In genomic region chr19:14585187-14585586, GRCh38 we compare ENCODE assay signal across 9 cellular contexts. TPM values are rescaled to one million over a fixed set of nuclear protein-coding genes. Genes with fewer than 3 reads are reported as not detected.
DNase-seq lines count a peak whose midpoint lies in the region; ATAC-seq and TF ChIP-seq lines count a peak whose summit lies in the region.
"Not testable (repeated sequence)": the region's sequence is repeated elsewhere in the genome, so short reads cannot be mapped to it uniquely, and the experiment has no call there.
"Had no signal": no experiment of that assay in that cellular context is flagged by ENCODE, and none has a peak within 500 bp of the region (broad histone marks: within the 10 kb centered on the region; RNA-seq: fewer than 3 reads in every experiment).

No MANE protein-coding gene starts in this region.

- H3K27ac ChIP-seq in CD4-positive, alpha-beta T cell (ENCODE audit: low read depth, low read length) = not testable (repeated sequence)

- TF ChIP-seq CTCF in CD4-positive, alpha-beta T cell (IDR thresholded peaks at IDR 0.05); HFF-Myc (IDR thresholded peaks at IDR 0.05; ENCODE audit: low read depth, low read length, missing control alignments); epithelial cell of esophagus (IDR thresholded peaks at IDR 0.05; ENCODE audit: insufficient read depth, low read depth, low read length, missing control alignments): not testable (repeated sequence)

- H3K27ac Mint-ChIP-seq in CD4-positive, alpha-beta T cell; activated CD8-positive, alpha-beta T cell treated with anti-CD3 and anti-CD28 coated beads, Interleukin-2, amount 10 ng/mL, durations not matched to agents 7 days and 5 days: not testable (repeated sequence)

- peak; percentile 51 for ATAC-seq in CD4-positive, alpha-beta T cell (ENCODE audit: poor library complexity)
- ATAC-seq in GM19035 (IDR thresholded peaks at IDR 0.05; ENCODE audit: unreplicated experiment) (peak; percentile 62), HG03159 (IDR thresholded peaks at IDR 0.05; ENCODE audit: unreplicated experiment) (peak; percentile 72)
- ATAC-seq in activated CD8-positive, alpha-beta T cell treated with anti-CD3 and anti-CD28 coated beads, Interleukin-2, amount 10 ng/mL, durations not matched to agents 7 days and 5 days = peak; percentile 73

- H3K27me3 ChIP-seq in CD4-positive, alpha-beta T cell (ENCODE audit: control insufficient read depth, insufficient read depth, low read length) = not testable (repeated sequence)

- H3K4me3 Mint-ChIP-seq in CD4-positive, alpha-beta T cell; activated CD8-positive, alpha-beta T cell treated with anti-CD3 and anti-CD28 coated beads, Interleukin-2, amount 10 ng/mL, durations not matched to agents 7 days and 5 days: not testable (repeated sequence)

- not testable (repeated sequence) for H3K9me3 Mint-ChIP-seq in CD4-positive, alpha-beta T cell; activated CD8-positive, alpha-beta T cell treated with anti-CD3 and anti-CD28 coated beads, Interleukin-2, amount 10 ng/mL, durations not matched to agents 7 days and 5 days (ENCODE audit: insufficient read depth)

- intact Hi-C loops in CD4-positive, alpha-beta T cell (cut with DNase I, micrococcal nuclease) = not testable (repeated sequence)

- DNase-seq in CD4-positive, alpha-beta T cell; activated CD8-positive, alpha-beta T cell treated with anti-CD3 and anti-CD28 coated beads, Interleukin-2, amount 10 ng/mL, durations not matched to agents 7 days and 5 days: not testable (repeated sequence)
- DNase-seq in HFF-Myc (ENCODE audit: extremely low read depth, low read depth) = peak; percentile 36
- DNase-seq in NOMO-1 treated with DMSO at 0.1 percent for 48 hours (lab: John Stamatoyannopoulos, UW; ENCODE audit: unreplicated experiment) = peak; percentile 30
- peak; percentile 17 for DNase-seq in epithelial cell of esophagus (ENCODE audit: low read depth)
- peak; percentile 17 for DNase-seq in stimulated activated CD4-positive, alpha-beta T cell treated with anti-CD3 and anti-CD28 coated beads, Interleukin-2, amount 100 ng/mL, for 4 hours (ENCODE audit: low read depth)

- not testable (repeated sequence) for H3K27me3 Mint-ChIP-seq in CD4-positive, alpha-beta T cell; activated CD8-positive, alpha-beta T cell treated with anti-CD3 and anti-CD28 coated beads, Interleukin-2, amount 10 ng/mL, durations not matched to agents 7 days and 5 days (ENCODE audit: low read depth)

- CTCF ChIA-PET in CD4-positive, alpha-beta T cell (lab: Charles Lee); activated CD8-positive, alpha-beta T cell treated with anti-CD3 and anti-CD28 coated beads, Interleukin-2, amount 10 ng/mL, durations not matched to agents 7 days and 5 days (lab: Charles Lee): not testable (repeated sequence)

- POLR2A ChIA-PET in CD4-positive, alpha-beta T cell (lab: Charles Lee); activated CD8-positive, alpha-beta T cell treated with anti-CD3 and anti-CD28 coated beads, Interleukin-2, amount 10 ng/mL, durations not matched to agents 7 days and 5 days (lab: Charles Lee): not testable (repeated sequence)

- not testable (repeated sequence) for H3K4me1 Mint-ChIP-seq in CD4-positive, alpha-beta T cell (ENCODE audit: low read depth); activated CD8-positive, alpha-beta T cell treated with anti-CD3 and anti-CD28 coated beads, Interleukin-2, amount 10 ng/mL, durations not matched to agents 7 days and 5 days (ENCODE audit: low read depth)

- not testable (repeated sequence) for H3K9me3 ChIP-seq in CD4-positive, alpha-beta T cell (ENCODE audit: control insufficient read depth, low read length)

- H3K36me3 Mint-ChIP-seq in CD4-positive, alpha-beta T cell (ENCODE audit: low read depth); activated CD8-positive, alpha-beta T cell treated with anti-CD3 and anti-CD28 coated beads, Interleukin-2, amount 10 ng/mL, durations not matched to agents 7 days and 5 days (ENCODE audit: low read depth): not testable (repeated sequence)

- H3K4me3 ChIP-seq in HFF-Myc (replicated peaks; ENCODE audit: low read depth, low read length); epithelial cell of esophagus (ENCODE audit: low read length): not testable (repeated sequence)

RNA-seq across cellular contexts. Expression of gene CLEC17A, which starts 2.3 kb away (rescaled TPM):
- not detected for total RNA-seq in CD4-positive, alpha-beta T cell
- total RNA-seq in activated CD8-positive, alpha-beta T cell treated with anti-CD3 and anti-CD28 coated beads, Interleukin-2, amount 10 ng/mL, durations not matched to agents 7 days and 5 days = not detected
- total RNA-seq: pulmonary artery endothelial cell had no signal

RNA-seq across cellular contexts. Expression of gene NDUFB7, which starts 13.3 kb away (rescaled TPM):
- 10 to 100 TPM; 31.7 to 39.1 TPM for total RNA-seq in CD4-positive, alpha-beta T cell
- total RNA-seq in activated CD8-positive, alpha-beta T cell treated with anti-CD3 and anti-CD28 coated beads, Interleukin-2, amount 10 ng/mL, durations not matched to agents 7 days and 5 days = 100 to 1,000 TPM; 133 to 142 TPM

RNA-seq across cellular contexts. Expression of gene TECR, which starts 55.8 kb away (rescaled TPM):
- total RNA-seq in CD4-positive, alpha-beta T cell = 100 to 1,000 TPM; 217 to 232 TPM
- total RNA-seq in activated CD8-positive, alpha-beta T cell treated with anti-CD3 and anti-CD28 coated beads, Interleukin-2, amount 10 ng/mL, durations not matched to agents 7 days and 5 days = 100 to 1,000 TPM; 153 to 163 TPM
